ENCODE assay signal across 1 cellular context in the genomic region with DNA sequence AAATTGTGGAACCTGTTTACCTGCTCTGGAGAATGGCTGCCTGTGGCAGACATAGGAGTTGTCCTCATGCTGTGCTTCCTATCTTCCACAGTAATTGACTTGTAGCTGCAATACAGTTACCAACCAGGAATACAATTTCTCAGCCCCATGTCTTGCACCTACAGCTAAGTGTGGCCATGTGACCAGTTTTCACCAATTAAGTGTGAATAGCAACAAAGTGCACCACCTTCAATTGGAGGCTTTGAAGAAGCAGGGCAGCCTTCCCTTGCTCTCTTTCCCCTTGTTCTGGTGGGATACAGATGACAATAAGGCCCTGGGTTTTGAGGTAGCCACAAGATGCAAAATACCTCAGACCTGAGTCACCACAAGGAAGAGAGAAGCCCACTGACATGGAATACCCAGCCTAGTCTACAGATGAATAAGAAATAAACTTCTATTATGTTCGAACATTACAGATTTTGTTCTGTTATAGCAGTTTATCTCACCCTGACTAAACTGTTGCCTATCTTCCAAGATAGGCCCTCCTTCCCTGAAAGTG.
TF ChIP-seq lines count a peak whose summit lies in the region.

No MANE protein-coding gene starts in this region.

TF ChIP-seq in H1, 55 proteins besides CTCF, POLR2A, EP300 and RAD21:
- TF ChIP-seq CBX5 (IDR thresholded peaks at IDR 0.05; ENCODE audit: low read depth, low read length) (no peak), TAF1 (IDR thresholded peaks at IDR 0.05; ENCODE audit: low read depth, low read length) (no peak), CTBP2 (IDR thresholded peaks at IDR 0.05; ENCODE audit: borderline replicate concordance, insufficient read depth, insufficient read length, low read length) (no peak), SP4 (IDR thresholded peaks at IDR 0.05; ENCODE audit: low read length) (no peak), TAF7 (optimal IDR thresholded peaks at IDR 0.05; ENCODE audit: borderline replicate concordance, low read depth, low read length) (no peak), EZH2 (IDR thresholded peaks at IDR 0.05; ENCODE audit: low read depth, low read length, severe bottlenecking) (no peak), SP2 (IDR thresholded peaks at IDR 0.05; ENCODE audit: low read length) (no peak), JUND (IDR thresholded peaks at IDR 0.05; ENCODE audit: low read length) (no peak), TEAD4 (IDR thresholded peaks at IDR 0.05; ENCODE audit: low read depth, low read length) (no peak), HDAC2 (IDR thresholded peaks at IDR 0.05; ENCODE audit: borderline replicate concordance in 1 of 2, low read depth in 2 of 2, low read length in 2 of 2) (no peak), EGR1 (IDR thresholded peaks at IDR 0.05; ENCODE audit: borderline replicate concordance, low read depth, low read length) (no peak), RXRA (IDR thresholded peaks at IDR 0.05; ENCODE audit: insufficient read depth, low read depth, low read length) (no peak), KDM1A (IDR thresholded peaks at IDR 0.05; ENCODE audit: borderline replicate concordance, low read length) (no peak), PHF8 (conservative IDR thresholded peaks at IDR 0.05; ENCODE audit: low read depth, low read length) (no peak), NANOG (IDR thresholded peaks at IDR 0.05; ENCODE audit: insufficient read depth, low read depth, low read length, poor library complexity, severe bottlenecking) (no peak), TBP (IDR thresholded peaks at IDR 0.05; ENCODE audit: low read depth, low read length) (no peak), BCL11A (IDR thresholded peaks at IDR 0.05; ENCODE audit: low read depth in 2 of 2, low read length in 2 of 2) (no peak)
- TF ChIP-seq, protein P1, sequence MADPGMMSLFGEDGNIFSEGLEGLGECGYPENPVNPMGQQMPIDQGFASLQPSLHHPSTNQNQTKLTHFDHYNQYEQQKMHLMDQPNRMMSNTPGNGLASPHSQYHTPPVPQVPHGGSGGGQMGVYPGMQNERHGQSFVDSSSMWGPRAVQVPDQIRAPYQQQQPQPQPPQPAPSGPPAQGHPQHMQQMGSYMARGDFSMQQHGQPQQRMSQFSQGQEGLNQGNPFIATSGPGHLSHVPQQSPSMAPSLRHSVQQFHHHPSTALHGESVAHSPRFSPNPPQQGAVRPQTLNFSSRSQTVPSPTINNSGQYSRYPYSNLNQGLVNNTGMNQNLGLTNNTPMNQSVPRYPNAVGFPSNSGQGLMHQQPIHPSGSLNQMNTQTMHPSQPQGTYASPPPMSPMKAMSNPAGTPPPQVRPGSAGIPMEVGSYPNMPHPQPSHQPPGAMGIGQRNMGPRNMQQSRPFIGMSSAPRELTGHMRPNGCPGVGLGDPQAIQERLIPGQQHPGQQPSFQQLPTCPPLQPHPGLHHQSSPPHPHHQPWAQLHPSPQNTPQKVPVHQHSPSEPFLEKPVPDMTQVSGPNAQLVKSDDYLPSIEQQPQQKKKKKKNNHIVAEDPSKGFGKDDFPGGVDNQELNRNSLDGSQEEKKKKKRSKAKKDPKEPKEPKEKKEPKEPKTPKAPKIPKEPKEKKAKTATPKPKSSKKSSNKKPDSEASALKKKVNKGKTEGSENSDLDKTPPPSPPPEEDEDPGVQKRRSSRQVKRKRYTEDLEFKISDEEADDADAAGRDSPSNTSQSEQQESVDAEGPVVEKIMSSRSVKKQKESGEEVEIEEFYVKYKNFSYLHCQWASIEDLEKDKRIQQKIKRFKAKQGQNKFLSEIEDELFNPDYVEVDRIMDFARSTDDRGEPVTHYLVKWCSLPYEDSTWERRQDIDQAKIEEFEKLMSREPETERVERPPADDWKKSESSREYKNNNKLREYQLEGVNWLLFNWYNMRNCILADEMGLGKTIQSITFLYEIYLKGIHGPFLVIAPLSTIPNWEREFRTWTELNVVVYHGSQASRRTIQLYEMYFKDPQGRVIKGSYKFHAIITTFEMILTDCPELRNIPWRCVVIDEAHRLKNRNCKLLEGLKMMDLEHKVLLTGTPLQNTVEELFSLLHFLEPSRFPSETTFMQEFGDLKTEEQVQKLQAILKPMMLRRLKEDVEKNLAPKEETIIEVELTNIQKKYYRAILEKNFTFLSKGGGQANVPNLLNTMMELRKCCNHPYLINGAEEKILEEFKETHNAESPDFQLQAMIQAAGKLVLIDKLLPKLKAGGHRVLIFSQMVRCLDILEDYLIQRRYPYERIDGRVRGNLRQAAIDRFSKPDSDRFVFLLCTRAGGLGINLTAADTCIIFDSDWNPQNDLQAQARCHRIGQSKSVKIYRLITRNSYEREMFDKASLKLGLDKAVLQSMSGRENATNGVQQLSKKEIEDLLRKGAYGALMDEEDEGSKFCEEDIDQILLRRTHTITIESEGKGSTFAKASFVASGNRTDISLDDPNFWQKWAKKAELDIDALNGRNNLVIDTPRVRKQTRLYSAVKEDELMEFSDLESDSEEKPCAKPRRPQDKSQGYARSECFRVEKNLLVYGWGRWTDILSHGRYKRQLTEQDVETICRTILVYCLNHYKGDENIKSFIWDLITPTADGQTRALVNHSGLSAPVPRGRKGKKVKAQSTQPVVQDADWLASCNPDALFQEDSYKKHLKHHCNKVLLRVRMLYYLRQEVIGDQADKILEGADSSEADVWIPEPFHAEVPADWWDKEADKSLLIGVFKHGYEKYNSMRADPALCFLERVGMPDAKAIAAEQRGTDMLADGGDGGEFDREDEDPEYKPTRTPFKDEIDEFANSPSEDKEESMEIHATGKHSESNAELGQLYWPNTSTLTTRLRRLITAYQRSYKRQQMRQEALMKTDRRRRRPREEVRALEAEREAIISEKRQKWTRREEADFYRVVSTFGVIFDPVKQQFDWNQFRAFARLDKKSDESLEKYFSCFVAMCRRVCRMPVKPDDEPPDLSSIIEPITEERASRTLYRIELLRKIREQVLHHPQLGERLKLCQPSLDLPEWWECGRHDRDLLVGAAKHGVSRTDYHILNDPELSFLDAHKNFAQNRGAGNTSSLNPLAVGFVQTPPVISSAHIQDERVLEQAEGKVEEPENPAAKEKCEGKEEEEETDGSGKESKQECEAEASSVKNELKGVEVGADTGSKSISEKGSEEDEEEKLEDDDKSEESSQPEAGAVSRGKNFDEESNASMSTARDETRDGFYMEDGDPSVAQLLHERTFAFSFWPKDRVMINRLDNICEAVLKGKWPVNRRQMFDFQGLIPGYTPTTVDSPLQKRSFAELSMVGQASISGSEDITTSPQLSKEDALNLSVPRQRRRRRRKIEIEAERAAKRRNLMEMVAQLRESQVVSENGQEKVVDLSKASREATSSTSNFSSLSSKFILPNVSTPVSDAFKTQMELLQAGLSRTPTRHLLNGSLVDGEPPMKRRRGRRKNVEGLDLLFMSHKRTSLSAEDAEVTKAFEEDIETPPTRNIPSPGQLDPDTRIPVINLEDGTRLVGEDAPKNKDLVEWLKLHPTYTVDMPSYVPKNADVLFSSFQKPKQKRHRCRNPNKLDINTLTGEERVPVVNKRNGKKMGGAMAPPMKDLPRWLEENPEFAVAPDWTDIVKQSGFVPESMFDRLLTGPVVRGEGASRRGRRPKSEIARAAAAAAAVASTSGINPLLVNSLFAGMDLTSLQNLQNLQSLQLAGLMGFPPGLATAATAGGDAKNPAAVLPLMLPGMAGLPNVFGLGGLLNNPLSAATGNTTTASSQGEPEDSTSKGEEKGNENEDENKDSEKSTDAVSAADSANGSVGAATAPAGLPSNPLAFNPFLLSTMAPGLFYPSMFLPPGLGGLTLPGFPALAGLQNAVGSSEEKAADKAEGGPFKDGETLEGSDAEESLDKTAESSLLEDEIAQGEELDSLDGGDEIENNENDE (IDR thresholded peaks at IDR 0.05; ENCODE audit: insufficient replicate concordance, low read length): no peak
- TF ChIP-seq, protein P2, sequence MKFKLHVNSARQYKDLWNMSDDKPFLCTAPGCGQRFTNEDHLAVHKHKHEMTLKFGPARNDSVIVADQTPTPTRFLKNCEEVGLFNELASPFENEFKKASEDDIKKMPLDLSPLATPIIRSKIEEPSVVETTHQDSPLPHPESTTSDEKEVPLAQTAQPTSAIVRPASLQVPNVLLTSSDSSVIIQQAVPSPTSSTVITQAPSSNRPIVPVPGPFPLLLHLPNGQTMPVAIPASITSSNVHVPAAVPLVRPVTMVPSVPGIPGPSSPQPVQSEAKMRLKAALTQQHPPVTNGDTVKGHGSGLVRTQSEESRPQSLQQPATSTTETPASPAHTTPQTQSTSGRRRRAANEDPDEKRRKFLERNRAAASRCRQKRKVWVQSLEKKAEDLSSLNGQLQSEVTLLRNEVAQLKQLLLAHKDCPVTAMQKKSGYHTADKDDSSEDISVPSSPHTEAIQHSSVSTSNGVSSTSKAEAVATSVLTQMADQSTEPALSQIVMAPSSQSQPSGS (IDR thresholded peaks at IDR 0.05; ENCODE audit: low read length): no peak
